1 cellular context compared by ENCODE assay signal in genomic region chr19:3054972-3055740, GRCh38.
TF ChIP-seq lines count a peak whose summit lies in the region.

No MANE protein-coding gene starts in this region.

TF ChIP-seq in GM23338, 12 proteins besides CTCF, POLR2A, EP300 and RAD21 (continued from another document):
- TF ChIP-seq ZNF462 (CRISPR knock-in tag; IDR thresholded peaks at IDR 0.05) (no peak), REST (IDR thresholded peaks at IDR 0.05; ENCODE audit: unreplicated experiment) (no peak), POLR2AphosphoS5 (IDR thresholded peaks at IDR 0.05; ENCODE audit: low read depth) (no peak), JUNB (IDR thresholded peaks at IDR 0.05; ENCODE audit: unreplicated experiment) (no peak), EZH2 (IDR thresholded peaks at IDR 0.05; ENCODE audit: low read depth, unreplicated experiment) (no peak), ZNF331 (CRISPR knock-in tag; IDR thresholded peaks at IDR 0.05; ENCODE audit: low read depth) (no peak)
- TF ChIP-seq, protein P1, sequence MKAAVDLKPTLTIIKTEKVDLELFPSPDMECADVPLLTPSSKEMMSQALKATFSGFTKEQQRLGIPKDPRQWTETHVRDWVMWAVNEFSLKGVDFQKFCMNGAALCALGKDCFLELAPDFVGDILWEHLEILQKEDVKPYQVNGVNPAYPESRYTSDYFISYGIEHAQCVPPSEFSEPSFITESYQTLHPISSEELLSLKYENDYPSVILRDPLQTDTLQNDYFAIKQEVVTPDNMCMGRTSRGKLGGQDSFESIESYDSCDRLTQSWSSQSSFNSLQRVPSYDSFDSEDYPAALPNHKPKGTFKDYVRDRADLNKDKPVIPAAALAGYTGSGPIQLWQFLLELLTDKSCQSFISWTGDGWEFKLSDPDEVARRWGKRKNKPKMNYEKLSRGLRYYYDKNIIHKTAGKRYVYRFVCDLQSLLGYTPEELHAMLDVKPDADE (IDR thresholded peaks at IDR 0.05) = no peak
